ENCODE assay signal across 1 cellular context in the genomic region with DNA sequence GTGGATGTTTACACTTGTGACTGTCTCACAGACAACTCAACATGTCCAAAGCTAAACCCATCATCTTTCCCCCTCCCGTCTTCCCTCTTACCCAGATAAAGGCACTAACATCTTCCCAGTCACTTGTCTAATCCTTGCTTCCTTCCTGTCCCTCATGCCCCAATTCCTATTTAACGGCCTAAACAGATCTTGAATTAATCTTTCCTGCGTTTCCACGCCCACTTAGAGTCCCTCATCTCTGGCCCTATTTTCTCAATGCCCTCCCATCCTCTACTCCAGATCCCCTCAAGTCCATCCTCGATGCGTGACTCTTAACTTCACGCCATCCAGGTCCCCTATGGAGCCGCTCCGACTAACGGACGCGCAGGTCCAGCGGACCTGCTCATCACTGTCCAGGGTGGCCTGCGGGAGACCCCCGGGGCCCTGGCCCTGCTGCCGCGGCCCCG.
TF ChIP-seq lines count a peak whose summit lies in the region.

No MANE protein-coding gene starts in this region.

TF ChIP-seq in GM12878, 131 proteins besides CTCF, POLR2A, EP300 and RAD21 (continued from another document):
- TF ChIP-seq, protein P1, sequence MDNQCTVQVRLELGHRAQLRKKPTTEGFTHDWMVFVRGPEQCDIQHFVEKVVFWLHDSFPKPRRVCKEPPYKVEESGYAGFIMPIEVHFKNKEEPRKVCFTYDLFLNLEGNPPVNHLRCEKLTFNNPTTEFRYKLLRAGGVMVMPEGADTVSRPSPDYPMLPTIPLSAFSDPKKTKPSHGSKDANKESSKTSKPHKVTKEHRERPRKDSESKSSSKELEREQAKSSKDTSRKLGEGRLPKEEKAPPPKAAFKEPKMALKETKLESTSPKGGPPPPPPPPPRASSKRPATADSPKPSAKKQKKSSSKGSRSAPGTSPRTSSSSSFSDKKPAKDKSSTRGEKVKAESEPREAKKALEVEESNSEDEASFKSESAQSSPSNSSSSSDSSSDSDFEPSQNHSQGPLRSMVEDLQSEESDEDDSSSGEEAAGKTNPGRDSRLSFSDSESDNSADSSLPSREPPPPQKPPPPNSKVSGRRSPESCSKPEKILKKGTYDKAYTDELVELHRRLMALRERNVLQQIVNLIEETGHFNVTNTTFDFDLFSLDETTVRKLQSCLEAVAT (IDR thresholded peaks at IDR 0.05) = 0 out of 2 replicates have a peak, but pooled peaks have one; percentile 45
